In the genomic region with DNA sequence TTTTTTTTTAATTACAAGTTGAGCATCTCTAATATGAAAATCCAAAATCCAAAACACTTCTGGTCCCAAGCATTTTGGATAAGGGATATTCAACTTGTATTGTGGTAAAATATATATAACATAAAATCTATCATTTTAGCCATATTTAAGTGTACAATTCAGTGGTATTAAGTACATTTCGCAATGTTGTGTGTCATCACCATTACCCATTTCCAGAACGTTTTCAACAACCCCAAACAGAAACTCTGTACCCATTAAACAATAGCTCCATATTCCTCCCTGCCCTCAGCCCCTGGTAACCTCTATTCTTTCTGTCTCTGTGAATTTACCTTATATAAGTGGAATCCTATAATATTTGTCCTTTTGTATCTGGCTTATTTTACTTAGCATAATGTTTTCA, we compare ENCODE assay signal across 18 cellular contexts.
"Had no signal": no experiment of that assay in that cellular context is flagged by ENCODE, and none has a peak within 500 bp of the region (broad histone marks: within the 10 kb centered on the region; RNA-seq: fewer than 3 reads in every experiment).

No MANE protein-coding gene starts in this region.

- H3K4me1 Mint-ChIP-seq: central memory CD8-positive, alpha-beta T cell had no signal

- ATAC-seq: activated T-cell treated with anti-CD3 and anti-CD28 coated beads, Interleukin-2, amount 50 U/mL, for 4 hours; body of pancreas; pancreas had no signal

- H3K36me3 ChIP-seq: vagina had no signal

- H3K9me3 Mint-ChIP-seq: activated CD4-positive, alpha-beta memory T cell treated with anti-CD3 and anti-CD28 coated beads, Interleukin-2, amount 10 ng/mL, durations not matched to agents 7 days and 5 days; activated naive CD4-positive, alpha-beta T cell treated with anti-CD3 and anti-CD28 coated beads, Interleukin-2, amount 50 U/mL, for 24 hours; activated T-cell treated with anti-CD3 and anti-CD28 coated beads, Interleukin-2, amount 50 U/mL, for 4 hours; central memory CD8-positive, alpha-beta T cell had no signal

- H3K27ac Mint-ChIP-seq: activated CD4-positive, alpha-beta memory T cell treated with anti-CD3 and anti-CD28 coated beads, Interleukin-2, amount 10 ng/mL, durations not matched to agents 7 days and 5 days; activated naive CD4-positive, alpha-beta T cell treated with anti-CD3 and anti-CD28 coated beads, Interleukin-2, amount 50 U/mL, for 24 hours had no signal

- FAIRE-seq: pancreas had no signal

- H3K27ac ChIP-seq: body of pancreas, pancreas, sigmoid colon, tibial nerve, vagina, VCaP had no signal

- H3K27me3 Mint-ChIP-seq: central memory CD8-positive, alpha-beta T cell had no signal

- H3K9me3 ChIP-seq: body of pancreas, pancreas, sigmoid colon, tibial nerve, vagina had no signal

- H3K4me3 ChIP-seq: body of pancreas, lung, pancreas, sigmoid colon, tibial nerve, vagina had no signal

- H3K4me1 ChIP-seq: body of pancreas, sigmoid colon, vagina had no signal

- H3K27me3 ChIP-seq: body of pancreas, pancreas, sigmoid colon, tibial nerve, vagina had no signal

- DNase-seq: activated CD4-positive, alpha-beta memory T cell treated with anti-CD3 and anti-CD28 coated beads, Interleukin-2, amount 10 ng/mL, durations not matched to agents 7 days and 5 days; activated effector memory CD4-positive, alpha-beta T cell treated with anti-CD3 and anti-CD28 coated beads, Interleukin-2, amount 50 U/mL, for 16 hours; activated T-cell treated with anti-CD3 and anti-CD28 coated beads, Interleukin-2, amount 50 U/mL, for 4 hours; amygdala; body of pancreas; effector memory CD4-positive, alpha-beta T cell; islet precursor cell; pancreas; sigmoid colon; stimulated activated CD4-positive, alpha-beta T cell treated with anti-CD3 and anti-CD28 coated beads, Interleukin-1b, Interleukin-23, amount 100 ng/mL, for 48 hours; T-helper 1 cell; T1000 had no signal

- H3K4me3 Mint-ChIP-seq: activated CD4-positive, alpha-beta memory T cell treated with anti-CD3 and anti-CD28 coated beads, Interleukin-2, amount 10 ng/mL, durations not matched to agents 7 days and 5 days; activated naive CD4-positive, alpha-beta T cell treated with anti-CD3 and anti-CD28 coated beads, Interleukin-2, amount 50 U/mL, for 24 hours; activated T-cell treated with anti-CD3 and anti-CD28 coated beads, Interleukin-2, amount 50 U/mL, for 4 hours; central memory CD8-positive, alpha-beta T cell had no signal
